In the genomic region with DNA sequence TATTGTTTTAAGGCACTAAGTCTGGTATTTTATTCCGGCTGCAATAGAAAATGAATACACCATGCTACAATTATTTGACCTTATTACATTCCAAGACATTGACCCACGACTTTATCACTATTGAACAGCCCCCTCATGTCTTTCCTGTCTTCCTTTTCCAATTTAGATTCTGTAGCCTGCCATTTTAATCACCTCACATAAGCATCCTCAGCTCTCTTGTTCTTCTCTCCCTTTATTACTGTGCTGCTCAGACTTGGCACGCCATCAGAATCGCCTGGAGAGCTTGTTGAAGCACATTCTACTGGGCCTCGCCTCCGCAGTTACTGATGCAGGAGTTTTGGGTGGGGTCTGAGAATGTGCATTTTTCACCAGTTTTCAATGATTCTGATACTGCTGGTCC, we compare ENCODE assay signal across 22 cellular contexts. TPM values are rescaled to one million over a fixed set of nuclear protein-coding genes. Genes with fewer than 3 reads are reported as not detected.
DNase-seq lines count a peak whose midpoint lies in the region; ATAC-seq, FAIRE-seq and TF ChIP-seq lines count a peak whose summit lies in the region.
"Had no signal": no experiment of that assay in that cellular context is flagged by ENCODE, and none has a peak within 500 bp of the region (broad histone marks: within the 10 kb centered on the region; RNA-seq: fewer than 3 reads in every experiment).

No MANE protein-coding gene starts in this region.

- H3K4me1 ChIP-seq in DOHH2 (ENCODE audit: control insufficient read depth, low read length) = peaks cover 78% of the 10 kb centered on the region
- H3K4me1 ChIP-seq in keratinocyte (ENCODE audit: control insufficient read depth, extremely low read depth, insufficient read depth, low read length) = peaks cover 5% of the 10 kb centered on the region
- H3K4me1 ChIP-seq: SJCRH30, transverse colon had no signal

- TF ChIP-seq CTCF in DOHH2 (IDR thresholded peaks at IDR 0.05; ENCODE audit: low read depth, low read length, poor library complexity, severe bottlenecking) (no peak), keratinocyte (optimal IDR thresholded peaks at IDR 0.05 in 1 of 3, IDR thresholded peaks at IDR 0.05 in 1 of 3, conservative IDR thresholded peaks at IDR 0.05 in 1 of 3; ENCODE audit: extremely low read depth in 1 of 3, insufficient read depth in 2 of 3, low read length in 3 of 3) (no peak)

- DNase-seq in astrocyte of the hippocampus (ENCODE audit: low read depth, low spot score) = peak; percentile 43
- no peak for DNase-seq in keratinocyte (ENCODE audit: low read depth, low spot score)
- no peak for DNase-seq in sciatic nerve (ENCODE audit: low spot score)
- DNase-seq: activated CD4-positive, alpha-beta T cell treated with anti-CD3 and anti-CD28 coated beads for 1 hour; activated CD8-positive, alpha-beta T cell treated with anti-CD3 and anti-CD28 coated beads, Interleukin-2, amount 10 ng/mL, durations not matched to agents 7 days and 5 days; activated T-cell treated with anti-CD3 and anti-CD28 coated beads for 4 hours; caudate nucleus; H9; NCI-H1417 treated with DMSO at 0.1 percent for 48 hours; NCI-H2081 treated with DMSO at 0.1 percent for 48 hours; NCI-H748 treated with DMSO at 0.1 percent for 48 hours; SJCRH30; stimulated activated naive CD8-positive, alpha-beta T cell treated with anti-CD3 and anti-CD28 coated beads, Interleukin-15, amount 100 ng/mL, for 72 hours; transverse colon had no signal

- H3K36me3 ChIP-seq in DOHH2 (ENCODE audit: control insufficient read depth, low read length) (no peaks in the 10 kb centered on the region; the same call in 1 of the 2 replicates), keratinocyte (ENCODE audit: control insufficient read depth in 2 of 2, extremely low read depth in 1 of 2, insufficient read depth in 2 of 2, low read length in 2 of 2) (no peaks in the 10 kb centered on the region)
- H3K36me3 ChIP-seq: neutrophil, SJCRH30, transverse colon had no signal

- H3K4me2 ChIP-seq in DOHH2 (ENCODE audit: low read length) (peak overlapping the region; percentile 50), keratinocyte (ENCODE audit: control insufficient read depth, extremely low read depth, insufficient read depth, low read depth, low read length) (no peak overlapping the region)
- H3K4me2 ChIP-seq: KMS-11 had no signal

- H4K20me1 ChIP-seq in DOHH2 (ENCODE audit: control insufficient read depth, insufficient read depth, low read depth, low read length) (no peaks in the 10 kb centered on the region), keratinocyte (ENCODE audit: control insufficient read depth, extremely low read depth, insufficient read depth, low read length) (no peaks in the 10 kb centered on the region)

- H3K9me1 ChIP-seq in keratinocyte (ENCODE audit: control insufficient read depth, extremely low read depth, insufficient read depth, low read length) = no peaks in the 10 kb centered on the region

- no peak overlapping the region for H3K9ac ChIP-seq in keratinocyte (ENCODE audit: control insufficient read depth, extremely low read depth, insufficient read depth, low read length)
- H3K9ac ChIP-seq: KMS-11 had no signal

- peaks cover 34% of the 10 kb centered on the region for H3F3A ChIP-seq in DOHH2 (ENCODE audit: control insufficient read depth, insufficient read depth)

- dilution Hi-C loops in keratinocyte (cut with MboI; ENCODE audit: extremely low pct_ligation_motif_present, low sequenced_read_pairs) = no loop called here

- H3K27ac ChIP-seq in DOHH2 (ENCODE audit: low read depth, low read length) (peak overlapping the region; percentile 77), keratinocyte (ENCODE audit: control insufficient read depth, insufficient read depth, low read length) (no peak overlapping the region)
- H3K27ac ChIP-seq: KMS-11, neutrophil, SJCRH30, transverse colon had no signal

- FAIRE-seq in keratinocyte (lab: Jason Lieb, UNC) = peak; percentile 56

- H3K27me3 ChIP-seq in DOHH2 (ENCODE audit: control insufficient read depth, low read length) = no peaks in the 10 kb centered on the region
- H3K27me3 ChIP-seq in keratinocyte (ENCODE audit: control insufficient read depth, extremely low read depth, insufficient read depth, low read length) = no peaks in the 10 kb centered on the region
- H3K27me3 ChIP-seq: neutrophil, SJCRH30, transverse colon had no signal

- ATAC-seq in sciatic nerve = peak; percentile 69
- no peak for ATAC-seq in HG02588 (IDR thresholded peaks at IDR 0.05; ENCODE audit: unreplicated experiment)
- no peak for ATAC-seq in HG02885 (IDR thresholded peaks at IDR 0.05; ENCODE audit: poor library complexity, unreplicated experiment)
- no peak for ATAC-seq in HG02763 (IDR thresholded peaks at IDR 0.05; ENCODE audit: unreplicated experiment)
- ATAC-seq in HG03135 (IDR thresholded peaks at IDR 0.05; ENCODE audit: unreplicated experiment) = no peak
- ATAC-seq: activated CD8-positive, alpha-beta T cell treated with anti-CD3 and anti-CD28 coated beads, Interleukin-2, amount 10 ng/mL, durations not matched to agents 7 days and 5 days; activated naive CD4-positive, alpha-beta T cell treated with anti-CD3 and anti-CD28 coated beads, Interleukin-2, amount 50 U/mL, for 72 hours; stimulated activated naive CD8-positive, alpha-beta T cell treated with anti-CD3 and anti-CD28 coated beads, Interleukin-15, amount 100 ng/mL, for 72 hours had no signal

- H3K79me2 ChIP-seq in DOHH2 (ENCODE audit: control insufficient read depth, low read length) (peaks cover 5% of the 10 kb centered on the region), keratinocyte (ENCODE audit: control insufficient read depth, insufficient read depth, low read length) (no peaks in the 10 kb centered on the region)

- no peaks in the 10 kb centered on the region for H3K9me2 ChIP-seq in DOHH2 (replicated peaks; ENCODE audit: control insufficient read depth, low read length)

- H3K4me3 ChIP-seq in DOHH2 (ENCODE audit: low read length) (peak overlapping the region; percentile 24), keratinocyte (ENCODE audit: control insufficient read depth in 2 of 3, extremely low read depth in 1 of 3, insufficient read depth in 2 of 3, low read depth in 1 of 3, low read length in 3 of 3) (no peak overlapping the region)
- H3K4me3 ChIP-seq: SJCRH30, transverse colon had no signal

- H3K9me3 ChIP-seq in DOHH2 (ENCODE audit: control insufficient read depth, insufficient read depth, low read length) (no peaks in the 10 kb centered on the region), keratinocyte (ENCODE audit: control insufficient read depth, low read depth, low read length) (no peaks in the 10 kb centered on the region)
- H3K9me3 ChIP-seq: neutrophil, transverse colon had no signal

- no peak overlapping the region for H2AFZ ChIP-seq in keratinocyte (ENCODE audit: control insufficient read depth, low read length)

- intact Hi-C loops in sciatic nerve (cut with DNase I) = no loop called here

RNA-seq across cellular contexts. Expression of gene SWAP70, which starts 38.7 kb away (rescaled TPM):
- polyA plus RNA-seq in keratinocyte = 20.6 to 28.5 TPM (median 27.6 TPM) in 3 replicates
- 62.8 TPM for polyA plus RNA-seq in keratinocyte (2011; ENCODE audit: low read depth)
- 23.9 and 32.2 TPM in 2 replicates for polyA plus RNA-seq in keratinocyte (2011; cell fraction: cytosol; rRNA removed)
- 29.5 and 36.9 TPM in 2 replicates for polyA plus RNA-seq in keratinocyte (2011; cell fraction: nucleus; rRNA removed)
- polyA plus RNA-seq in keratinocyte (2012; ENCODE audit: low replicate concordance) = 22.5 and 28.6 TPM in 2 replicates
- 9.8 to 28.4 TPM (median 17.2 TPM) in 3 replicates for polyA minus RNA-seq in keratinocyte
- 25.9 TPM for polyA minus RNA-seq in keratinocyte (2011; cell fraction: cytosol; rRNA and poly(A)+ RNA removed)
- 12.7 and 28.9 TPM in 2 replicates for polyA minus RNA-seq in keratinocyte (2011; cell fraction: nucleus; rRNA and poly(A)+ RNA removed)
- total RNA-seq in sciatic nerve = 90.1 TPM

RNA-seq across cellular contexts. Expression of gene WEE1, which starts 51.7 kb away (rescaled TPM):
- polyA plus RNA-seq in keratinocyte = 18.2 to 39.2 TPM (median 19.9 TPM) in 3 replicates
- polyA plus RNA-seq in keratinocyte (2011; ENCODE audit: low read depth) = 169 TPM
- polyA plus RNA-seq in keratinocyte (2011; cell fraction: cytosol; rRNA removed) = 8.5 and 15.1 TPM in 2 replicates
- 29.7 and 38.1 TPM in 2 replicates for polyA plus RNA-seq in keratinocyte (2011; cell fraction: nucleus; rRNA removed)
- polyA plus RNA-seq in keratinocyte (2012; ENCODE audit: low replicate concordance) = 11.3 and 33.3 TPM in 2 replicates
- 3.1 to 33.5 TPM (median 19.8 TPM) in 3 replicates for polyA minus RNA-seq in keratinocyte
- 10.6 TPM for polyA minus RNA-seq in keratinocyte (2011; cell fraction: cytosol; rRNA and poly(A)+ RNA removed)
- polyA minus RNA-seq in keratinocyte (2011; cell fraction: nucleus; rRNA and poly(A)+ RNA removed) = 16.2 and 29.6 TPM in 2 replicates
- 13.8 TPM for total RNA-seq in sciatic nerve
